ENCODE assay signal across 8 cellular contexts in genomic region chr5:115069087-115069968, GRCh38.
DNase-seq lines count a peak whose midpoint lies in the region; ATAC-seq and TF ChIP-seq lines count a peak whose summit lies in the region.

No MANE protein-coding gene starts in this region.

- no peak overlapping the region for H3K27ac Mint-ChIP-seq in T-helper 2 cell treated with Interferon-gamma antibody and Interleukin-4, amounts not matched to agents 5 μg/mL and 100 μg/mL, for 36 hours
- no peak overlapping the region for H3K27ac Mint-ChIP-seq in progenitor cell of endocrine pancreas

- peak; percentile 53 to 70 for DNase-seq in cardiac muscle cell (ENCODE audit: low read depth in 1 of 2, low spot score in 1 of 2)
- DNase-seq in right atrium auricular region (ENCODE audit: low spot score), result no peak
- peak; percentile 79 for DNase-seq in Karpas-422
- no peak for DNase-seq in T-helper 2 cell treated with Interferon-gamma antibody and Interleukin-4, amounts not matched to agents 5 μg/mL and 100 μg/mL, for 36 hours (ENCODE audit: low spot score)
- DNase-seq in foreskin fibroblast, result peak; percentile 29 to 66
- DNase-seq in progenitor cell of endocrine pancreas (ENCODE audit: low spot score, unreplicated experiment), result peak; percentile 15
- DNase-seq in activated CD8-positive, alpha-beta memory T cell treated with anti-CD3 and anti-CD28 coated beads for 24 hours, result no peak

- ATAC-seq in GM21717 (IDR thresholded peaks at IDR 0.05; ENCODE audit: unreplicated experiment), result peak; percentile 41

- peaks cover 5% of the 10 kb centered on the region for H3K4me1 Mint-ChIP-seq in T-helper 2 cell treated with Interferon-gamma antibody and Interleukin-4, amounts not matched to agents 5 μg/mL and 100 μg/mL, for 36 hours (ENCODE audit: low read depth)
- no peaks in the 10 kb centered on the region for H3K4me1 Mint-ChIP-seq in progenitor cell of endocrine pancreas (ENCODE audit: low read depth)

- H3K9me2 ChIP-seq in Karpas-422 (replicated peaks; ENCODE audit: insufficient read depth, low read length), result no peaks in the 10 kb centered on the region

- no peak overlapping the region for H3K9ac ChIP-seq in Karpas-422 (ENCODE audit: low read length)

- no peaks in the 10 kb centered on the region for H3K4me1 ChIP-seq in cardiac muscle cell (ENCODE audit: low read depth)
- no peaks in the 10 kb centered on the region for H3K4me1 ChIP-seq in right atrium auricular region
- peaks cover 33% of the 10 kb centered on the region for H3K4me1 ChIP-seq in Karpas-422 (ENCODE audit: low read length)

- no peak overlapping the region for H3K4me2 ChIP-seq in Karpas-422 (ENCODE audit: low read depth, low read length, poor library complexity, severe bottlenecking)

- H3K27me3 Mint-ChIP-seq in T-helper 2 cell treated with Interferon-gamma antibody and Interleukin-4, amounts not matched to agents 5 μg/mL and 100 μg/mL, for 36 hours (ENCODE audit: low read depth), result peaks cover 24% of the 10 kb centered on the region
- peaks cover 3% of the 10 kb centered on the region for H3K27me3 Mint-ChIP-seq in progenitor cell of endocrine pancreas

- no peaks in the 10 kb centered on the region for H3K9me3 ChIP-seq in cardiac muscle cell (ENCODE audit: low read depth)
- no peaks in the 10 kb centered on the region for H3K9me3 ChIP-seq in right atrium auricular region
- no peaks in the 10 kb centered on the region for H3K9me3 ChIP-seq in Karpas-422 (ENCODE audit: low read length)

- H3K79me2 ChIP-seq in Karpas-422 (ENCODE audit: low read length), result no peaks in the 10 kb centered on the region

- TF ChIP-seq CTCF in cardiac muscle cell (IDR thresholded peaks at IDR 0.05; ENCODE audit: low read depth, low read length) (peak; percentile 57), right atrium auricular region (IDR thresholded peaks at IDR 0.05) (peak in 1 of 2 donors; percentile 69), foreskin fibroblast (IDR thresholded peaks at IDR 0.05; ENCODE audit: low read depth, low read length) (peak; percentile 68), progenitor cell of endocrine pancreas (IDR thresholded peaks at IDR 0.05; ENCODE audit: unreplicated experiment) (peak; percentile 78)

- H3K36me3 ChIP-seq in cardiac muscle cell (no peaks in the 10 kb centered on the region), right atrium auricular region (no peaks in the 10 kb centered on the region), Karpas-422 (ENCODE audit: insufficient read depth, low read length) (no peaks in the 10 kb centered on the region)

- H3K27me3 ChIP-seq in cardiac muscle cell (no peaks in the 10 kb centered on the region), right atrium auricular region (no peaks in the 10 kb centered on the region), Karpas-422 (ENCODE audit: low read length) (no peaks in the 10 kb centered on the region)

- no peak overlapping the region for H2AFZ ChIP-seq in Karpas-422 (ENCODE audit: low read length)

- H3K9me3 Mint-ChIP-seq in T-helper 2 cell treated with Interferon-gamma antibody and Interleukin-4, amounts not matched to agents 5 μg/mL and 100 μg/mL, for 36 hours, result peaks cover 4% of the 10 kb centered on the region
- no peaks in the 10 kb centered on the region for H3K9me3 Mint-ChIP-seq in progenitor cell of endocrine pancreas (ENCODE audit: low read depth)

- H3K4me3 ChIP-seq in cardiac muscle cell (no peak overlapping the region), right atrium auricular region (no peak overlapping the region), Karpas-422 (ENCODE audit: low read length) (no peak overlapping the region), foreskin fibroblast (ENCODE audit: low read depth in 1 of 2, low read length in 2 of 2) (no peak overlapping the region)

- H4K20me1 ChIP-seq in Karpas-422 (ENCODE audit: insufficient read depth, low read depth, low read length), result no peaks in the 10 kb centered on the region

- no peak overlapping the region for H3K27ac ChIP-seq in cardiac muscle cell
- no peak overlapping the region for H3K27ac ChIP-seq in right atrium auricular region
- no peak overlapping the region for H3K27ac ChIP-seq in Karpas-422 (ENCODE audit: low read length)

- H3K4me3 Mint-ChIP-seq in T-helper 2 cell treated with Interferon-gamma antibody and Interleukin-4, amounts not matched to agents 5 μg/mL and 100 μg/mL, for 36 hours, result peak overlapping the region; percentile 21
- no peak overlapping the region for H3K4me3 Mint-ChIP-seq in progenitor cell of endocrine pancreas (ENCODE audit: low read depth)

- H3K36me3 Mint-ChIP-seq in T-helper 2 cell treated with Interferon-gamma antibody and Interleukin-4, amounts not matched to agents 5 μg/mL and 100 μg/mL, for 36 hours (ENCODE audit: low read depth), result no peaks in the 10 kb centered on the region
- no peaks in the 10 kb centered on the region for H3K36me3 Mint-ChIP-seq in progenitor cell of endocrine pancreas (ENCODE audit: insufficient read depth)

Comparison
In these comparisons a context has a peak if more than half of its experiments do, and no peak if none do; other contexts are left out.
1. DNase-seq: peak in cardiac muscle cell (2 of 2), Karpas-422 (single experiment), foreskin fibroblast (2 of 2) and progenitor cell of endocrine pancreas (single experiment); none in right atrium auricular region (single experiment), T-helper 2 cell treated with Interferon-gamma antibody and Interleukin-4, amounts not matched to agents 5 μg/mL and 100 μg/mL, for 36 hours (single experiment) and activated CD8-positive, alpha-beta memory T cell treated with anti-CD3 and anti-CD28 coated beads for 24 hours (single experiment).